Comparison of ENCODE assay signal across 8 cellular contexts in the genomic region with DNA sequence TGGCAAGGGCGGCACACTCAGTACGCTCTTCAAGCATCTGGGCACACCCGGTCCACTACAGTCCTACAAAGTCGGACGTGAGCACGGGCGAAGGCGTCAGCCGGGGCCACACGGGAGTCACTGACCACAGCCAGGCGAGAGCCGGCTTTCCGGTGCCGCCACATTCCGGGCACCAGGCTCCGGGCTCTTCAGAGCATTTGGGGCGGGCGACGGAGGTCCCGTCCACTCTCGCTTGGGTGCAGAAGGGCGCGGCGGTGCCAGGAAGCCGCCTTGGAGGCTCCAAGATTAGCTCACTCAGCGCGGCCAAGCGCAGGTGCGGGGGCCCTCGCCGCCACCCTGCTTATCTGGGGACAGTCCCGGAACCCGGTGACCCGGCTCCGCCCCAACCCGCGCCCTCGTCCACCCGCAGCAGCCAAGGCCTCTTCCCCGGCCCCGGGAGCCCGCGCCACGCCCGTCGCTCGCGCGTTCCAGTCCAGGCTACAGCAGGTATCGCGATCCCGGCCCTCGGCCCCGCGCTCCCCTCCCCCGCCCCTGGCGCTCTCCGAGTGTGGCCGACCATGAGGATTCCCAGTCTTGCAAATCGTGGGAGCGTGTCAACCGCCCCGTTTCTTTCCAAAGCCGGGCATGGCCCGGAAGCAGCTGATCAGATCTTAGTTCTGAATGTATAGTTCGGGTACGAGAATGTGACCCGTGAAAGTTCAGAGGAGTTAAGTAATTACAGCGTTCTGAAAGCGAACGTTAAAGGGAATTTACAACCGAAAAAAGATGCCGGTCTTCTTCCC. TPM values are rescaled to one million over a fixed set of nuclear protein-coding genes. Genes with fewer than 3 reads are reported as not detected.
A peak's percentile ranks its signal among the peaks of the same experiment; 100 is the strongest.
DNase-seq lines count a peak whose midpoint lies in the region; ATAC-seq and TF ChIP-seq lines count a peak whose summit lies in the region.

Gene ADPRH (plus strand): TSS at position 127 of the 782 bp plus-strand sequence. CDS start 2,678 bp downstream, outside the sequence.

- no peaks in the 10 kb centered on the region for H3K27me3 ChIP-seq in GM06990 (replicated peaks; ENCODE audit: control insufficient read depth, insufficient read depth, low read length)
- peaks cover 3% of the 10 kb centered on the region for H3K27me3 ChIP-seq in IMR-90 (ENCODE audit: control insufficient read depth, insufficient read depth, low read length)

- intact Hi-C loops in IMR-90 (cut with micrococcal nuclease): no loop called here

- H3K9me1 ChIP-seq in IMR-90 (ENCODE audit: insufficient read depth, low read length): no peaks in the 10 kb centered on the region; the same call in 1 of the 2 replicates

- H3K4me3 ChIP-seq in GM06990 (replicated peaks; ENCODE audit: low read depth, low read length) (peak within 1 kb of the TSS; percentile 76), IMR-90 (ENCODE audit: insufficient read depth, low read depth, low read length) (peak within 1 kb of the TSS; percentile 39), coronary artery (peak within 1 kb of the TSS; percentile 78)

- H3K4me1 Mint-ChIP-seq in WTC11: peaks cover 13% of the 10 kb centered on the region

- no peaks in the 10 kb centered on the region for H3K9me3 ChIP-seq in IMR-90 (ENCODE audit: control insufficient read depth, insufficient read depth, low read length)

- H3K4me2 ChIP-seq in IMR-90 (ENCODE audit: low read depth, low read length): peak within 1 kb of the TSS; percentile 74

- no TSS peak for BruUV-seq in IMR-90 (replicated peaks; lab: Mats Ljungman, UMichigan)

- ATAC-seq in GM21619 (IDR thresholded peaks at IDR 0.05; ENCODE audit: unreplicated experiment) (peak; percentile 69), IMR-90 (ENCODE audit: low read depth) (peak; percentile 88), WTC11 (peak; percentile 90), left lobe of liver (peak; percentile 96)

- H4K8ac ChIP-seq in IMR-90 (ENCODE audit: low read depth in 2 of 2, low read length in 2 of 2): peak within 1 kb of the TSS; percentile 58 to 83

- no peak for TF ChIP-seq POLR2A in IMR-90 (IDR thresholded peaks at IDR 0.05; ENCODE audit: low read depth, low read length)

- H3K27ac ChIP-seq in IMR-90 (ENCODE audit: insufficient read depth, low read length) (no peak within 1 kb of the TSS), coronary artery (peak within 1 kb of the TSS; percentile 92 to 93)

- POLR2A ChIA-PET in IMR-90 (lab: Charles Lee; ENCODE audit: unreplicated experiment) (no interaction called here), WTC11 (lab: Charles Lee) (interaction anchor here (0.6 kb wide), 1 partner anchor 233 kb away, joined by 3 read pairs; no protein-coding TSS in a partner anchor)

- no peak within 1 kb of the TSS; the same call in 1 of the 2 replicates for H4K5ac ChIP-seq in IMR-90 (ENCODE audit: low read depth, low read length)

- no peaks in the 10 kb centered on the region for H4K20me1 ChIP-seq in IMR-90 (ENCODE audit: insufficient read depth, low read length)

- no peaks in the 10 kb centered on the region for H3K4me1 ChIP-seq in IMR-90 (ENCODE audit: control insufficient read depth, insufficient read depth, low read length)

- no peaks in the 10 kb centered on the region; the same call in 1 of the 2 replicates for H3K36me3 ChIP-seq in GM06990 (ENCODE audit: control insufficient read depth, insufficient read depth, low read length)
- no peaks in the 10 kb centered on the region for H3K36me3 ChIP-seq in IMR-90 (ENCODE audit: control insufficient read depth, insufficient read depth, low read length)

- TF ChIP-seq RAD21 in IMR-90 (IDR thresholded peaks at IDR 0.05; ENCODE audit: low read length): no peak

- H3K27ac Mint-ChIP-seq in WTC11: peak within 1 kb of the TSS; percentile 69

- peak; percentile 90 for DNase-seq in GM06990 (ENCODE audit: extremely low read depth, insufficient read length)
- DNase-seq in IMR-90: peak; percentile 17
- peak; percentile 78 for DNase-seq in WTC11 (ENCODE audit: low spot score)
- DNase-seq in coronary artery (ENCODE audit: low spot score): peak; percentile 85
- peak; percentile 91 for DNase-seq in left lobe of liver (ENCODE audit: low spot score)
- peak; percentile 44 to 58 for DNase-seq in stimulated activated CD4-positive, alpha-beta T cell treated with anti-CD3 and anti-CD28 coated beads, Interleukin-2, amount 100 ng/mL, for 48 hours
- no peak for DNase-seq in NCI-H1694 treated with DMSO at 0.1 percent for 48 hours (lab: John Stamatoyannopoulos, UW)

- H3K79me1 ChIP-seq in IMR-90 (ENCODE audit: low read depth in 1 of 2, low read length in 2 of 2): no peaks in the 10 kb centered on the region

- no peak within 1 kb of the TSS for H2BK120ac ChIP-seq in IMR-90 (ENCODE audit: low read depth, low read length)

- TF ChIP-seq CTCF in GM06990 (IDR thresholded peaks at IDR 0.05; ENCODE audit: insufficient read depth, low read length, poor library complexity, severe bottlenecking): no peak
- TF ChIP-seq CTCF in IMR-90 (conservative IDR thresholded peaks at IDR 0.05; ENCODE audit: low read depth, low read length): no peak
- TF ChIP-seq CTCF in WTC11 (IDR thresholded peaks at IDR 0.05): no peak
- no peak for TF ChIP-seq CTCF in coronary artery (IDR thresholded peaks at IDR 0.05)

- peak within 1 kb of the TSS; percentile 56 for H3K23ac ChIP-seq in IMR-90 (ENCODE audit: low read depth, low read length)

- peak within 1 kb of the TSS; percentile 92 for H3K4me3 Mint-ChIP-seq in WTC11

- H3K18ac ChIP-seq in IMR-90 (ENCODE audit: low read depth, low read length): no peak within 1 kb of the TSS

- peak within 1 kb of the TSS; percentile 1; the same call in 1 of the 2 replicates for H3K14ac ChIP-seq in IMR-90 (replicated peaks; ENCODE audit: low read depth, low read length)

- peaks cover 32% of the 10 kb centered on the region for H3K27me3 Mint-ChIP-seq in WTC11 (ENCODE audit: low read depth)

- H3K9me3 Mint-ChIP-seq in WTC11: peaks cover 6% of the 10 kb centered on the region; the same call in 1 of the 2 replicates

- H3K36me3 Mint-ChIP-seq in WTC11: no peaks in the 10 kb centered on the region

- H2AFZ ChIP-seq in IMR-90 (replicated peaks; ENCODE audit: low read length, poor library complexity): peak within 1 kb of the TSS; percentile 89

- H2AK9ac ChIP-seq in IMR-90 (replicated peaks; ENCODE audit: low read depth, low read length, poor library complexity): peak within 1 kb of the TSS; percentile 66

- no peak within 1 kb of the TSS for H2BK20ac ChIP-seq in IMR-90 (ENCODE audit: low read depth, low read length)

- no peak within 1 kb of the TSS for H3K56ac ChIP-seq in IMR-90 (ENCODE audit: extremely low read depth, insufficient read depth, low read length)

- H4K91ac ChIP-seq in IMR-90 (ENCODE audit: insufficient read depth, low read depth, low read length): no peak within 1 kb of the TSS

- H2BK15ac ChIP-seq in IMR-90 (ENCODE audit: low read depth, low read length): 0 out of 3 replicates have a peak within 1 kb of the TSS, but pooled peaks have one; percentile 40

- H3K9ac ChIP-seq in IMR-90 (ENCODE audit: low read depth, low read length): peak within 1 kb of the TSS; percentile 45; the same call in 1 of the 2 replicates

- peak within 1 kb of the TSS; percentile 39; the same call in 1 of the 2 replicates for H3K4ac ChIP-seq in IMR-90 (ENCODE audit: low read depth, low read length)

- H2BK5ac ChIP-seq in IMR-90 (ENCODE audit: low read depth, low read length, poor library complexity, severe bottlenecking): no peak within 1 kb of the TSS

- dilution Hi-C loops in IMR-90 (cut with HindIII; ENCODE audit: low sequenced_read_pairs, unreplicated experiment): no loop called here

- no peak within 1 kb of the TSS for H2AK5ac ChIP-seq in IMR-90 (ENCODE audit: low read depth, low read length)

- CTCF ChIA-PET in IMR-90 (lab: Yijun Ruan, JAX) (no interaction called here), WTC11 (lab: Charles Lee) (interaction anchor here (0.5 to 2.5 kb wide), 4 partner anchors 21 to 101 kb away, joined by 3 to 12 read pairs (median 4); no protein-coding TSS in a partner anchor)

- WGBS in IMR-90 (ENCODE audit: extremely low coverage in 2 of 2, insufficient read length in 1 of 2), 2 experiments: 5% methylated on average over 46 of the region's 73 CpGs; no CpG with 5 or more reads in 1 of the 2 experiments

- in situ Hi-C loops in IMR-90 (cut with MboI; ENCODE audit: low sequenced_read_pairs): loop anchor here (25.0 kb wide), 1 partner anchor 692 kb away; no protein-coding TSS in a partner anchor

TF ChIP-seq in IMR-90, 13 proteins besides CTCF, POLR2A, EP300 and RAD21 (continues in another document):
- TF ChIP-seq BHLHE40 (IDR thresholded peaks at IDR 0.05; ENCODE audit: low read depth, low read length) (no peak), RFX5 (IDR thresholded peaks at IDR 0.05; ENCODE audit: low read depth, low read length) (no peak)
- TF ChIP-seq, protein P1, sequence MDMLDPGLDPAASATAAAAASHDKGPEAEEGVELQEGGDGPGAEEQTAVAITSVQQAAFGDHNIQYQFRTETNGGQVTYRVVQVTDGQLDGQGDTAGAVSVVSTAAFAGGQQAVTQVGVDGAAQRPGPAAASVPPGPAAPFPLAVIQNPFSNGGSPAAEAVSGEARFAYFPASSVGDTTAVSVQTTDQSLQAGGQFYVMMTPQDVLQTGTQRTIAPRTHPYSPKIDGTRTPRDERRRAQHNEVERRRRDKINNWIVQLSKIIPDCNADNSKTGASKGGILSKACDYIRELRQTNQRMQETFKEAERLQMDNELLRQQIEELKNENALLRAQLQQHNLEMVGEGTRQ (IDR thresholded peaks at IDR 0.05; ENCODE audit: low read depth, low read length): no peak

TF ChIP-seq in WTC11, 78 proteins besides CTCF, POLR2A, EP300 and RAD21 (continues in another document):
- no peak for TF ChIP-seq ZNF396 (CRISPR knock-in tag; IDR thresholded peaks at IDR 0.05; ENCODE audit: borderline replicate concordance)
- no peak for TF ChIP-seq TP53 (CRISPR knock-in tag; IDR thresholded peaks at IDR 0.05)
- no peak for TF ChIP-seq ZNF232 (CRISPR knock-in tag; IDR thresholded peaks at IDR 0.05)
- no peak for TF ChIP-seq GABPB1 (CRISPR knock-in tag; IDR thresholded peaks at IDR 0.05)
- no peak for TF ChIP-seq SMAD4 (CRISPR knock-in tag; IDR thresholded peaks at IDR 0.05)
- no peak for TF ChIP-seq FOXK1 (CRISPR knock-in tag; IDR thresholded peaks at IDR 0.05)
- no peak for TF ChIP-seq IRF2 (CRISPR knock-in tag; IDR thresholded peaks at IDR 0.05; ENCODE audit: borderline replicate concordance, low read depth)

RNA-seq across cellular contexts. Expression of gene ADPRH, which starts in this region (rescaled TPM):
- total RNA-seq in IMR-90 (2012; rRNA removed): under 0.01 TPM in 2 replicates
- 0.06 and 0.12 TPM in 2 replicates for polyA plus RNA-seq in IMR-90 (2012; rRNA removed)
- 0.07 and 0.12 TPM in 2 replicates for polyA plus RNA-seq in IMR-90 (2012; cell fraction: cytosol; rRNA removed)
- polyA plus RNA-seq in IMR-90 (2012; cell fraction: nucleus; rRNA removed; ENCODE audit: low replicate concordance): 0.02 TPM in 2 replicates
- 3.6 to 4.3 TPM (median 4.1 TPM) in 3 replicates for total RNA-seq in WTC11 (2021)
- 4.1 TPM for total RNA-seq in left lobe of liver

Comparison
In these comparisons a context has a peak if more than half of its experiments do, and no peak if none do; other contexts are left out.
1. Peak in DNase-seq, ATAC-seq, H3K4me3 ChIP-seq, H3K9ac ChIP-seq and H3K4me2 ChIP-seq in IMR-90; RNA of the gene not detected or under 1 TPM.